Comparison of ENCODE assay signal across 1 cellular context in the genomic region with DNA sequence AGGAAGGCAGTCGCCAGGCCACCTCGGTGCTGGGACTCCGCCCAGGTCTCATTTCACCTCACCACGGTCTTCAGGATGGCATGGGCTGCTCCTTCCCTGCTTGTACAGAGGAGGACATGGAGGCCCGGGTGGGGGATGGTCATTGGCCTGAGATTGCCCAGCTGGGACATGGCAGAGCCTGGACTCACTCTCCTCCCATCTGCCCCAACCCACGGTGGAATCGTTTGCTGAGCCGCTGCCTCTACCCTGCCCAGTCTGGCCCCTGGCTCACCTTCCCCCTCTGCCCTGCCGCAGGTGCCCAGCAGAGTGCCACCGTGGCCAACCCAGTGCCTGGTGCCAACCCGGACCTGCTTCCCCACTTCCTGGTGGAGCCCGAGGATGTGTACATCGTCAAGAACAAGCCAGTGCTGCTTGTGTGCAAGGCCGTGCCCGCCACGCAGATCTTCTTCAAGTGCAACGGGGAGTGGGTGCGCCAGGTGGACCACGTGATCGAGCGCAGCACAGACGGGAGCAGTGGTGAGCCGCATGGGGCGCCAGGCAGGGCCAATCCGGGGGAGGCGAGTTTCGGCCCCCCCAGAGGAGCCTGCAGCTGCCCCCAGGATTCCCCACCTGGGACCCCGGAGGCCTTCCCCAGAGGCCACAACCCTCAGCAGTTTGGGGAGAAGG.
A peak's percentile ranks its signal among the peaks of the same experiment; 100 is the strongest.
TF ChIP-seq lines count a peak whose summit lies in the region.

No MANE protein-coding gene starts in this region.

TF ChIP-seq in H1, 55 proteins besides CTCF, POLR2A, EP300 and RAD21:
- TF ChIP-seq, protein P1, sequence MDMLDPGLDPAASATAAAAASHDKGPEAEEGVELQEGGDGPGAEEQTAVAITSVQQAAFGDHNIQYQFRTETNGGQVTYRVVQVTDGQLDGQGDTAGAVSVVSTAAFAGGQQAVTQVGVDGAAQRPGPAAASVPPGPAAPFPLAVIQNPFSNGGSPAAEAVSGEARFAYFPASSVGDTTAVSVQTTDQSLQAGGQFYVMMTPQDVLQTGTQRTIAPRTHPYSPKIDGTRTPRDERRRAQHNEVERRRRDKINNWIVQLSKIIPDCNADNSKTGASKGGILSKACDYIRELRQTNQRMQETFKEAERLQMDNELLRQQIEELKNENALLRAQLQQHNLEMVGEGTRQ (IDR thresholded peaks at IDR 0.05; ENCODE audit: low read length), result 0 out of 2 replicates have a peak, but pooled peaks have one; percentile 11
- TF ChIP-seq EZH2 (IDR thresholded peaks at IDR 0.05; ENCODE audit: low read depth, low read length, severe bottlenecking), result no peak
- TF ChIP-seq, protein P2, sequence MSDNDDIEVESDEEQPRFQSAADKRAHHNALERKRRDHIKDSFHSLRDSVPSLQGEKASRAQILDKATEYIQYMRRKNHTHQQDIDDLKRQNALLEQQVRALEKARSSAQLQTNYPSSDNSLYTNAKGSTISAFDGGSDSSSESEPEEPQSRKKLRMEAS (IDR thresholded peaks at IDR 0.05), result 0 out of 2 replicates have a peak, but pooled peaks have one; percentile 16
